ENCODE assay signal across 14 cellular contexts in genomic region chr14:104293851-104294627, GRCh38.
DNase-seq lines count a peak whose midpoint lies in the region; ATAC-seq and TF ChIP-seq lines count a peak whose summit lies in the region.
"Had no signal": no experiment of that assay in that cellular context is flagged by ENCODE, and none has a peak within 500 bp of the region (broad histone marks: within the 10 kb centered on the region; RNA-seq: fewer than 3 reads in every experiment).

No MANE protein-coding gene starts in this region.

- no peak overlapping the region for H3K27ac ChIP-seq in HEK293 (ENCODE audit: extremely low read depth, low read depth, low read length)
- no peak overlapping the region for H3K27ac ChIP-seq in VCaP
- no peak overlapping the region for H3K27ac ChIP-seq in left lung
- H3K27ac ChIP-seq: HL-60, tibial nerve had no signal

- CTCF ChIA-PET in HEK293 (lab: Yijun Ruan, JAX), result no interaction called here

- ATAC-seq in left lung, result no peak

- H3K4me3 ChIP-seq in BE2C (ENCODE audit: low read depth, low read length) (no peak overlapping the region), HEK293 (ENCODE audit: low read depth, low read length) (no peak overlapping the region), left lung (no peak overlapping the region)
- H3K4me3 ChIP-seq: tibial nerve had no signal

- POLR2A ChIA-PET in HEK293 (lab: Yijun Ruan, JAX), result no interaction called here

- no peaks in the 10 kb centered on the region for H3K27me3 ChIP-seq in BE2C
- peaks cover 0 to 49% of the 10 kb centered on the region in 2 donors for H3K27me3 ChIP-seq in left lung

- H3K36me3 ChIP-seq in BE2C (no peaks in the 10 kb centered on the region), HEK293 (ENCODE audit: control insufficient read depth in 2 of 2, insufficient read depth in 1 of 2, low read length in 2 of 2) (no peaks in the 10 kb centered on the region), left lung (no peaks in the 10 kb centered on the region)
- H3K36me3 ChIP-seq: tibial nerve had no signal

- intact Hi-C loops in left lung (cut with DNase I), result no loop called here

- H3K9me3 ChIP-seq in BE2C (no peaks in the 10 kb centered on the region), HEK293 (ENCODE audit: control insufficient read depth, insufficient read depth, low read depth, low read length) (no peaks in the 10 kb centered on the region), left lung (no peaks in the 10 kb centered on the region)
- H3K9me3 ChIP-seq: tibial nerve had no signal

- TF ChIP-seq CTCF in BE2C (IDR thresholded peaks at IDR 0.05; ENCODE audit: low read depth, low read length) (peak; percentile 63), HEK293 (tag by site-specific recombination; IDR thresholded peaks at IDR 0.05) (no peak), VCaP (conservative IDR thresholded peaks at IDR 0.05) (peak; percentile 56), left lung (IDR thresholded peaks at IDR 0.05) (no peak)

- H3K4me1 ChIP-seq in BE2C, result peaks cover 69% of the 10 kb centered on the region
- no peaks in the 10 kb centered on the region for H3K4me1 ChIP-seq in HEK293 (ENCODE audit: control insufficient read depth, insufficient read depth, low read length)
- H3K4me1 ChIP-seq in left lung, result no peaks in the 10 kb centered on the region
- H3K4me1 ChIP-seq: tibial nerve had no signal

- DNase-seq in BE2C (peak; percentile 55), left lung (peak; percentile 25 to 64), SW480 (ENCODE audit: low spot score) (no peak), NCI-H2196 (lab: John Stamatoyannopoulos, UW; ENCODE audit: unreplicated experiment) (no peak), NCI-H524 treated with DMSO at 0.1 percent for 48 hours (lab: John Stamatoyannopoulos, UW) (no peak), epidermal melanocyte (ENCODE audit: insufficient read length, low spot score) (no peak)
- DNase-seq: CD4-positive, alpha-beta T cell; hypothalamus; NCI-H2171 treated with DMSO at 0.1 percent for 48 hours; T-helper 9 cell had no signal

TF ChIP-seq in HEK293, 187 proteins besides CTCF, POLR2A, EP300 and RAD21:
- TF ChIP-seq GLIS2 (tag by site-specific recombination; IDR thresholded peaks at IDR 0.05), result peak; percentile 29
- TF ChIP-seq, protein P1, sequence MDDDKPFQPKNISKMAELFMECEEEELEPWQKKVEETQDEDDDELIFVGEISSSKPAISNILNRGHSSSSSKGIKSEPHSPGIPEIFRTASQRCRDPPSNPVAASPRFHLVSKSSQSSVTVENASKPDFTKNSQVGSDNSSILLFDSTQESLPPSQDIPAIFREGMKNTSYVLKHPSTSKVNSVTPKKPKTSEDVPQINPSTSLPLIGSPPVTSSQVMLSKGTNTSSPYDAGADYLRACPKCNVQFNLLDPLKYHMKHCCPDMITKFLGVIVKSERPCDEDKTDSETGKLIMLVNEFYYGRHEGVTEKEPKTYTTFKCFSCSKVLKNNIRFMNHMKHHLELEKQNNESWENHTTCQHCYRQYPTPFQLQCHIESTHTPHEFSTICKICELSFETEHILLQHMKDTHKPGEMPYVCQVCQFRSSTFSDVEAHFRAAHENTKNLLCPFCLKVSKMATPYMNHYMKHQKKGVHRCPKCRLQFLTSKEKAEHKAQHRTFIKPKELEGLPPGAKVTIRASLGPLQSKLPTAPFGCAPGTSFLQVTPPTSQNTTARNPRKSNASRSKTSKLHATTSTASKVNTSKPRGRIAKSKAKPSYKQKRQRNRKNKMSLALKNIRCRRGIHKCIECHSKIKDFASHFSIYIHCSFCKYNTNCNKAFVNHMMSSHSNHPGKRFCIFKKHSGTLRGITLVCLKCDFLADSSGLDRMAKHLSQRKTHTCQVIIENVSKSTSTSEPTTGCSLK (tag by site-specific recombination; IDR thresholded peaks at IDR 0.05), result no peak
- no peak for TF ChIP-seq SCRT2 (tag by site-specific recombination; IDR thresholded peaks at IDR 0.05)
- TF ChIP-seq ZIC2 (tag by site-specific recombination; IDR thresholded peaks at IDR 0.05), result 0 out of 2 replicates have a peak, but pooled peaks have one; percentile 26
- peak; percentile 10; the same call in 1 of the 2 replicates for TF ChIP-seq GLIS1 (tag by site-specific recombination; IDR thresholded peaks at IDR 0.05)

Comparison
In these comparisons a context has a peak if more than half of its experiments do, and no peak if none do; other contexts are left out.
1. DNase-seq: peak in BE2C (single experiment) and left lung (2 of 2); none in SW480 (single experiment), NCI-H2196 (single experiment), NCI-H524 treated with DMSO at 0.1 percent for 48 hours (single experiment) and epidermal melanocyte (single experiment).
2. CTCF ChIP-seq: peak in BE2C (single experiment) and VCaP (single experiment); none in HEK293 (single experiment) and left lung (0 of 2).